In the genomic region with DNA sequence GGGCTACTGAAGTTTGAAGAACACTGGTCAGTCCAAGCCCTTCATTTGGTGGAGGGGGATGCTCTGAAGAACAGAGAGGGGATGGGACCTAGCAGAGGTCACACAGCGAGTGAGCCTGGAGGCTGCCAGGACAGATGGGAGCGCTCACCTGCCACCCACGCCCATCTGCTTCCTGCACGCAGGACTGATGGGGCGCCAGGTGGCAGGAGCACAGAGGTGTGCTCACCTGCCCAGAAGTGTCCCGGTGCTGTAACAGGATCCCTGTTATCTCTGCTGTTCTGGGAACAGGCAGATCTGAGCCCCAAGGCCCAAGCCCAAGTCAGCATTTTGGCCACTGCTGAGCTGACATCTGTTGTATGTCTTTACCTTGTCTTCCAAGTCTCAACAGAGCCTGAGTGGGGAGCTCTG, we compare ENCODE assay signal across 12 cellular contexts. TPM values are rescaled to one million over a fixed set of nuclear protein-coding genes. Genes with fewer than 3 reads are reported as not detected.
A peak's percentile ranks its signal among the peaks of the same experiment; 100 is the strongest.
DNase-seq lines count a peak whose midpoint lies in the region; ATAC-seq, FAIRE-seq and TF ChIP-seq lines count a peak whose summit lies in the region.
"Had no signal": no experiment of that assay in that cellular context is flagged by ENCODE, and none has a peak within 500 bp of the region (broad histone marks: within the 10 kb centered on the region; RNA-seq: fewer than 3 reads in every experiment).

No MANE protein-coding gene starts in this region.

- DNase-seq in NCI-H345 (lab: John Stamatoyannopoulos, UW) = peak; percentile 23
- DNase-seq in NCI-H345 treated with DMSO at 0.1 percent for 48 hours (lab: John Stamatoyannopoulos, UW; ENCODE audit: unreplicated experiment) = no peak
- peak; percentile 35 to 56 for DNase-seq in PC-9
- no peak for DNase-seq in keratinocyte (ENCODE audit: low read depth, low spot score)
- DNase-seq in transverse colon = peak; percentile 24
- DNase-seq in activated T-cell treated with anti-CD3 and anti-CD28 coated beads, Interleukin-2, amount 50 U/mL, for 4 hours = no peak
- DNase-seq in ureter (ENCODE audit: low spot score) = no peak
- DNase-seq in activated T-helper 2 cell treated with anti-CD3 and anti-CD28 coated beads, Interferon-gamma antibody, Interleukin-2, Interleukin-4, amounts not matched to agents 10 μg/mL and 5 μg/mL and 100 μg/mL, durations not matched to agents 14 hours and 24 hours and 36 hours (ENCODE audit: low spot score) = no peak
- DNase-seq: activated CD8-positive, alpha-beta memory T cell treated with anti-CD3 and anti-CD28 coated beads, Interleukin-2, amount 50 U/mL, for 48 hours; HCEC 1CT; testis had no signal

- CTCF ChIA-PET in PC-9 (lab: Charles Lee) = interaction anchor here (0.6 to 0.9 kb wide), 2 partner anchors 111 to 112 kb away, joined by 3 to 4 read pairs; no protein-coding TSS in a partner anchor

- H3K4me2 ChIP-seq in PC-9 (peak overlapping the region; percentile 62), keratinocyte (ENCODE audit: control insufficient read depth, extremely low read depth, insufficient read depth, low read depth, low read length) (peak overlapping the region; percentile 79)

- H3K36me3 ChIP-seq in PC-9 (ENCODE audit: low read depth) = no peaks in the 10 kb centered on the region
- H3K36me3 ChIP-seq in keratinocyte (ENCODE audit: control insufficient read depth in 2 of 2, extremely low read depth in 1 of 2, insufficient read depth in 2 of 2, low read length in 2 of 2) = no peaks in the 10 kb centered on the region
- no peaks in the 10 kb centered on the region for H3K36me3 ChIP-seq in transverse colon

- H4K20me1 ChIP-seq in PC-9 (ENCODE audit: insufficient read depth) = no peaks in the 10 kb centered on the region
- H4K20me1 ChIP-seq in keratinocyte (ENCODE audit: control insufficient read depth, extremely low read depth, insufficient read depth, low read length) = no peaks in the 10 kb centered on the region

- no peak overlapping the region for H2AFZ ChIP-seq in PC-9
- no peak overlapping the region for H2AFZ ChIP-seq in keratinocyte (ENCODE audit: control insufficient read depth, low read length)

- no peak for TF ChIP-seq POLR2A in transverse colon (IDR thresholded peaks at IDR 0.05)

- no peaks in the 10 kb centered on the region for H3K36me3 Mint-ChIP-seq in activated T-cell treated with anti-CD3 and anti-CD28 coated beads, Interleukin-2, amount 50 U/mL, for 4 hours (ENCODE audit: insufficient read depth)
- H3K36me3 Mint-ChIP-seq in activated T-helper 2 cell treated with anti-CD3 and anti-CD28 coated beads, Interferon-gamma antibody, Interleukin-2, Interleukin-4, amounts not matched to agents 10 μg/mL and 5 μg/mL and 100 μg/mL, durations not matched to agents 14 hours and 24 hours and 36 hours (ENCODE audit: low read depth) = no peaks in the 10 kb centered on the region

- H3K27ac ChIP-seq in PC-9 (peak overlapping the region; percentile 89), keratinocyte (ENCODE audit: control insufficient read depth, insufficient read depth, low read length) (peak overlapping the region; percentile 86), transverse colon (peak overlapping the region; percentile 66 to 70 (median 68))
- H3K27ac ChIP-seq: testis had no signal

- intact Hi-C loops in PC-9 (cut with micrococcal nuclease; ENCODE audit: unreplicated experiment) (loop anchor here (1.0 kb wide), 1 partner anchor 76 kb away; no protein-coding TSS in a partner anchor), transverse colon (cut with DNase I; ENCODE audit: low total_unique reads) (no loop called here)
- intact Hi-C loops in activated T-helper 2 cell treated with anti-CD3 and anti-CD28 coated beads, Interferon-gamma antibody, Interleukin-2, Interleukin-4, amounts not matched to agents 10 μg/mL and 5 μg/mL and 100 μg/mL, durations not matched to agents 14 hours and 24 hours and 36 hours (cut with micrococcal nuclease) = no loop called here

- in situ Hi-C loops in transverse colon (cut with MboI; ENCODE audit: low pct_ligation_motif_present in 1 of 4, low pct_unique_long_range_greater_than_20kb in 1 of 4, low sequenced_read_pairs in 3 of 4) = no loop called here

- TF ChIP-seq CTCF in PC-9 (conservative IDR thresholded peaks at IDR 0.05) (no peak), keratinocyte (optimal IDR thresholded peaks at IDR 0.05 in 1 of 3, IDR thresholded peaks at IDR 0.05 in 1 of 3, conservative IDR thresholded peaks at IDR 0.05 in 1 of 3; ENCODE audit: extremely low read depth in 1 of 3, insufficient read depth in 2 of 3, low read length in 3 of 3) (peak in 2 of 3 experiments; percentile 23 to 44), transverse colon (IDR thresholded peaks at IDR 0.05) (no peak)

- POLR2A ChIA-PET in PC-9 (lab: Charles Lee; ENCODE audit: unreplicated experiment) = no interaction called here

- H3K4me3 Mint-ChIP-seq in activated T-cell treated with anti-CD3 and anti-CD28 coated beads, Interleukin-2, amount 50 U/mL, for 4 hours = no peak overlapping the region
- no peak overlapping the region for H3K4me3 Mint-ChIP-seq in activated T-helper 2 cell treated with anti-CD3 and anti-CD28 coated beads, Interferon-gamma antibody, Interleukin-2, Interleukin-4, amounts not matched to agents 10 μg/mL and 5 μg/mL and 100 μg/mL, durations not matched to agents 14 hours and 24 hours and 36 hours (ENCODE audit: low read depth)

- peaks cover 49% of the 10 kb centered on the region for H3F3A ChIP-seq in PC-9 (ENCODE audit: insufficient read depth, low read depth)

- no peak overlapping the region for H3K4me3 ChIP-seq in PC-9
- H3K4me3 ChIP-seq in keratinocyte (ENCODE audit: control insufficient read depth in 2 of 3, extremely low read depth in 1 of 3, insufficient read depth in 2 of 3, low read depth in 1 of 3, low read length in 3 of 3) = no peak overlapping the region
- H3K4me3 ChIP-seq in transverse colon = no peak overlapping the region
- H3K4me3 ChIP-seq: testis had no signal

- H3K27ac Mint-ChIP-seq in activated T-helper 2 cell treated with anti-CD3 and anti-CD28 coated beads, Interferon-gamma antibody, Interleukin-2, Interleukin-4, amounts not matched to agents 10 μg/mL and 5 μg/mL and 100 μg/mL, durations not matched to agents 14 hours and 24 hours and 36 hours = no peak overlapping the region

- peaks cover 53% of the 10 kb centered on the region for H3K4me1 ChIP-seq in PC-9 (replicated peaks; ENCODE audit: insufficient read depth)
- peaks cover 41% of the 10 kb centered on the region for H3K4me1 ChIP-seq in keratinocyte (ENCODE audit: control insufficient read depth, extremely low read depth, insufficient read depth, low read length)
- H3K4me1 ChIP-seq in transverse colon = peaks cover 8 to 29% (median 19%) of the 10 kb centered on the region in 4 donors

- WGBS in transverse colon (ENCODE audit: low coverage in 1 of 2), 2 donors = 66% methylated on average over 6 of the region's 6 CpGs; no CpG with 5 or more reads in 1 of the 2 donors

- H3K9ac ChIP-seq in keratinocyte (ENCODE audit: control insufficient read depth, extremely low read depth, insufficient read depth, low read length) = peak overlapping the region; percentile 72

- H3K4me1 Mint-ChIP-seq in activated T-cell treated with anti-CD3 and anti-CD28 coated beads, Interleukin-2, amount 50 U/mL, for 4 hours (ENCODE audit: low read depth) = no peaks in the 10 kb centered on the region
- H3K4me1 Mint-ChIP-seq in activated T-helper 2 cell treated with anti-CD3 and anti-CD28 coated beads, Interferon-gamma antibody, Interleukin-2, Interleukin-4, amounts not matched to agents 10 μg/mL and 5 μg/mL and 100 μg/mL, durations not matched to agents 14 hours and 24 hours and 36 hours (ENCODE audit: low read depth) = peaks cover 11% of the 10 kb centered on the region

- no TSS peak for BruUV-seq in PC-9 (replicated peaks; lab: Mats Ljungman, UMichigan)

- dilution Hi-C loops in keratinocyte (cut with MboI; ENCODE audit: extremely low pct_ligation_motif_present, low sequenced_read_pairs) = no loop called here

- no peaks in the 10 kb centered on the region for H3K9me1 ChIP-seq in keratinocyte (ENCODE audit: control insufficient read depth, extremely low read depth, insufficient read depth, low read length)

- no peak for FAIRE-seq in keratinocyte (lab: Jason Lieb, UNC)
- FAIRE-seq: TTC549 had no signal

- peaks cover 6% of the 10 kb centered on the region for H3K27me3 Mint-ChIP-seq in activated T-cell treated with anti-CD3 and anti-CD28 coated beads, Interleukin-2, amount 50 U/mL, for 4 hours (ENCODE audit: low read depth)
- no peaks in the 10 kb centered on the region for H3K27me3 Mint-ChIP-seq in activated T-helper 2 cell treated with anti-CD3 and anti-CD28 coated beads, Interferon-gamma antibody, Interleukin-2, Interleukin-4, amounts not matched to agents 10 μg/mL and 5 μg/mL and 100 μg/mL, durations not matched to agents 14 hours and 24 hours and 36 hours (ENCODE audit: low read depth)

- H3K9me2 ChIP-seq in PC-9 (ENCODE audit: insufficient read depth) = no peaks in the 10 kb centered on the region

- H3K79me2 ChIP-seq in PC-9 (ENCODE audit: low read depth) (no peaks in the 10 kb centered on the region), keratinocyte (ENCODE audit: control insufficient read depth, insufficient read depth, low read length) (no peaks in the 10 kb centered on the region)

- H3K9me3 ChIP-seq in PC-9 (ENCODE audit: insufficient read depth, low read depth) (no peaks in the 10 kb centered on the region), keratinocyte (ENCODE audit: control insufficient read depth, low read depth, low read length) (no peaks in the 10 kb centered on the region), transverse colon (no peaks in the 10 kb centered on the region)
- H3K9me3 ChIP-seq: testis had no signal

- H3K27me3 ChIP-seq in PC-9 (ENCODE audit: insufficient read depth, low read depth) = no peaks in the 10 kb centered on the region
- H3K27me3 ChIP-seq in keratinocyte (ENCODE audit: control insufficient read depth, extremely low read depth, insufficient read depth, low read length) = no peaks in the 10 kb centered on the region
- H3K27me3 ChIP-seq in transverse colon = no peaks in the 10 kb centered on the region
- H3K27me3 ChIP-seq: testis had no signal

- ATAC-seq in activated T-cell treated with anti-CD3 and anti-CD28 coated beads, Interleukin-2, amount 50 U/mL, for 4 hours = no peak

- TF ChIP-seq EP300 in transverse colon (IDR thresholded peaks at IDR 0.05; ENCODE audit: low read depth) = no peak

- no peaks in the 10 kb centered on the region for H3K9me3 Mint-ChIP-seq in activated T-cell treated with anti-CD3 and anti-CD28 coated beads, Interleukin-2, amount 50 U/mL, for 4 hours
- no peaks in the 10 kb centered on the region for H3K9me3 Mint-ChIP-seq in activated T-helper 2 cell treated with anti-CD3 and anti-CD28 coated beads, Interferon-gamma antibody, Interleukin-2, Interleukin-4, amounts not matched to agents 10 μg/mL and 5 μg/mL and 100 μg/mL, durations not matched to agents 14 hours and 24 hours and 36 hours

RNA-seq across cellular contexts. Expression of a gene that starts 40.5 kb away (rescaled TPM):
- 26.7 and 31.1 TPM in 2 replicates for total RNA-seq in PC-9 (2021)
- polyA plus RNA-seq in keratinocyte = 0.09 to 0.82 TPM (median 0.10 TPM) in 3 replicates
- polyA plus RNA-seq in keratinocyte (2011; ENCODE audit: low read depth) = 0.97 TPM
- polyA plus RNA-seq in keratinocyte (2011; cell fraction: cytosol; rRNA removed) = 0.13 and 0.22 TPM in 2 replicates
- 0.60 and 0.70 TPM in 2 replicates for polyA plus RNA-seq in keratinocyte (2011; cell fraction: nucleus; rRNA removed)
- 0.15 and 1.1 TPM in 2 replicates for polyA plus RNA-seq in keratinocyte (2012; ENCODE audit: low replicate concordance)
- 0.35 to 3.5 TPM (median 0.99 TPM) in 3 replicates for polyA minus RNA-seq in keratinocyte
- not detected for polyA minus RNA-seq in keratinocyte (2011; cell fraction: cytosol; rRNA and poly(A)+ RNA removed)
- 1.9 and 2.8 TPM in 2 replicates for polyA minus RNA-seq in keratinocyte (2011; cell fraction: nucleus; rRNA and poly(A)+ RNA removed)
- 100 to 1,000 TPM in 1 of 4 donors, 10 to 100 TPM in 2, 1 to 10 TPM in 1; 3.0 to 152 (median 27.9) TPM for total RNA-seq in transverse colon
- total RNA-seq in activated T-cell treated with anti-CD3 and anti-CD28 coated beads, Interleukin-2, amount 50 U/mL, for 4 hours = under 1 TPM; 0.15 to 0.68 (median 0.16) TPM
- total RNA-seq in ureter = 14.6 TPM
- total RNA-seq in activated T-helper 2 cell treated with anti-CD3 and anti-CD28 coated beads, Interferon-gamma antibody, Interleukin-2, Interleukin-4, amounts not matched to agents 10 μg/mL and 5 μg/mL and 100 μg/mL, durations not matched to agents 14 hours and 24 hours and 36 hours = not detected in 2 replicates

Comparison
In these comparisons a context has a peak if more than half of its experiments do, and no peak if none do; other contexts are left out.
1. DNase-seq: peak in NCI-H345 (single experiment), PC-9 (2 of 2) and transverse colon (single experiment); none in NCI-H345 treated with DMSO at 0.1 percent for 48 hours (single experiment), keratinocyte (single experiment), activated T-cell treated with anti-CD3 and anti-CD28 coated beads, Interleukin-2, amount 50 U/mL, for 4 hours (single experiment), ureter (single experiment) and activated T-helper 2 cell treated with anti-CD3 and anti-CD28 coated beads, Interferon-gamma antibody, Interleukin-2, Interleukin-4, amounts not matched to agents 10 μg/mL and 5 μg/mL and 100 μg/mL, durations not matched to agents 14 hours and 24 hours and 36 hours (single experiment).
2. CTCF ChIP-seq: peak in keratinocyte (2 of 3); none in PC-9 (single experiment) and transverse colon (0 of 5).
3. Peak in every context shown above with its lines, with median percentiles within 50 percentile points of each other: H3K27ac ChIP-seq.